ENCODE assay signal across 14 cellular contexts in the genomic region with DNA sequence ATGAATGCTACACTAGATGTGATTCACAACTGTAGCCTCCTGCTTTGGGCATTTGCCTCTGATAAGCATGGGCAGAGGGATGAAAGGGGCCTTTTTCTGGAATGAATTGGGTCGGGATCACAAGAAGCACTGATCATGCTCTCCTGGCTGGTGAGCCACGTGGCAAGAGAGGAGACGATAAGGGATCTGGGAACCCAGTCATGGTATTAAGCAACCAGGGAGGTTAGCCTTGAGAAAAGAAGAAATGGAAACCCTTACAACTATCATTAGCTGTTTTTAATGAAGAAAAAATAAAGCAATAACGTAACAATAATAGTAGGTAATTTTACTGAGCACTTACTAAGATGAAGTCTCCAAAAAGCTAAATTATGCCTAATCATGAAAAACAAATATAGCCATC. TPM values are rescaled to one million over a fixed set of nuclear protein-coding genes. Genes with fewer than 3 reads are reported as not detected.
A peak's percentile ranks its signal among the peaks of the same experiment; 100 is the strongest.
DNase-seq lines count a peak whose midpoint lies in the region; ATAC-seq and TF ChIP-seq lines count a peak whose summit lies in the region.
"Had no signal": no experiment of that assay in that cellular context is flagged by ENCODE, and none has a peak within 500 bp of the region (broad histone marks: within the 10 kb centered on the region; RNA-seq: fewer than 3 reads in every experiment).

No MANE protein-coding gene starts in this region.

- DNase-seq in GM23338 (ENCODE audit: low spot score): no peak
- peak; percentile 14 for DNase-seq in NCI-H1436 (lab: John Stamatoyannopoulos, UW)
- DNase-seq in amniotic epithelial cell (ENCODE audit: low read depth): peak; percentile 79
- DNase-seq in mesenchymal stem cell: no peak
- no peak for DNase-seq in substantia nigra (lab: John Stamatoyannopoulos, UW)
- no peak for DNase-seq in ureter (ENCODE audit: low spot score)
- no peak for DNase-seq in stimulated activated CD8-positive, alpha-beta memory T cell treated with anti-CD3 and anti-CD28 coated beads, Interleukin-4, amount 100 ng/mL, for 48 hours
- DNase-seq: 8988T; AML-193; Caco-2; CD8-positive, alpha-beta memory T cell had no signal

- H2BK15ac ChIP-seq in mesenchymal stem cell (ENCODE audit: low read depth, poor library complexity, severe bottlenecking): no peak overlapping the region

- H3K27me3 ChIP-seq in GM23338 (ENCODE audit: insufficient read depth) (no peaks in the 10 kb centered on the region), mesenchymal stem cell (ENCODE audit: control insufficient read depth in 1 of 2, insufficient read depth in 1 of 2, low read length in 2 of 2) (no peaks in the 10 kb centered on the region)
- H3K27me3 ChIP-seq: BLaER1 had no signal

- peak overlapping the region; percentile 43 for H2AK5ac ChIP-seq in mesenchymal stem cell (ENCODE audit: low read length, severe bottlenecking)

- H3K27ac ChIP-seq in GM23338 (ENCODE audit: low read depth) (no peak overlapping the region), mesenchymal stem cell (ENCODE audit: low read length, poor library complexity, severe bottlenecking) (no peak overlapping the region), substantia nigra (ENCODE audit: low read depth, low read length, poor library complexity, severe bottlenecking) (no peak overlapping the region)
- H3K27ac ChIP-seq: BLaER1, HL-60 had no signal

- no peak overlapping the region for H2BK12ac ChIP-seq in mesenchymal stem cell (ENCODE audit: low read length in 2 of 2)

- H4K91ac ChIP-seq in mesenchymal stem cell (ENCODE audit: low read length): no peak overlapping the region

- no peak overlapping the region for H3K18ac ChIP-seq in mesenchymal stem cell (ENCODE audit: low read depth in 1 of 2, low read length in 2 of 2)

- H3K4me1 ChIP-seq in GM23338 (ENCODE audit: insufficient read depth) (peaks cover 24% of the 10 kb centered on the region), mesenchymal stem cell (ENCODE audit: control insufficient read depth, insufficient read depth, low read depth, low read length) (peaks cover 7% of the 10 kb centered on the region)
- H3K4me1 ChIP-seq: Caco-2 had no signal

- no peak overlapping the region for H3K9ac ChIP-seq in mesenchymal stem cell (ENCODE audit: low read length)
- H3K9ac ChIP-seq: BLaER1 had no signal

- no peak overlapping the region for H2BK5ac ChIP-seq in mesenchymal stem cell (ENCODE audit: low read depth, low read length, poor library complexity, severe bottlenecking)

- H3K4me2 ChIP-seq in GM23338 (no peak overlapping the region), mesenchymal stem cell (ENCODE audit: low read length, poor library complexity, severe bottlenecking) (no peak overlapping the region)
- H3K4me2 ChIP-seq: BLaER1 had no signal

- no peak overlapping the region for H3K27ac Mint-ChIP-seq in GM23338
- H3K27ac Mint-ChIP-seq: CD8-positive, alpha-beta memory T cell had no signal

- H4K20me1 ChIP-seq in GM23338 (replicated peaks; ENCODE audit: insufficient read depth): no peaks in the 10 kb centered on the region
- H4K20me1 ChIP-seq: BLaER1 had no signal

- peak overlapping the region; percentile 50; the same call in 1 of the 2 replicates for H2AFZ ChIP-seq in GM23338
- no peak overlapping the region for H2AFZ ChIP-seq in mesenchymal stem cell (ENCODE audit: low read depth, low read length)

- no peak overlapping the region for H3K23ac ChIP-seq in mesenchymal stem cell (ENCODE audit: low read length in 2 of 2)

- H3K9me3 ChIP-seq in mesenchymal stem cell (ENCODE audit: control insufficient read depth, low read length): no peaks in the 10 kb centered on the region
- H3K9me3 ChIP-seq: BLaER1, Caco-2 had no signal

- no peak overlapping the region for H3K4me3 ChIP-seq in GM23338
- no peak overlapping the region for H3K4me3 ChIP-seq in mesenchymal stem cell (ENCODE audit: insufficient read depth in 1 of 2, low read depth in 1 of 2, low read length in 2 of 2)
- H3K4me3 ChIP-seq: BLaER1 had no signal

- H3K9me2 ChIP-seq in GM23338 (ENCODE audit: insufficient read depth): no peaks in the 10 kb centered on the region

- H3K4ac ChIP-seq in mesenchymal stem cell (ENCODE audit: low read depth in 1 of 2, low read length in 2 of 2): no peak overlapping the region

- no peak overlapping the region for H2BK120ac ChIP-seq in mesenchymal stem cell (ENCODE audit: low read depth, low read length)

- no peaks in the 10 kb centered on the region for H3K79me1 ChIP-seq in mesenchymal stem cell (replicated peaks; ENCODE audit: low read length, poor library complexity, severe bottlenecking)

- no peak overlapping the region for H3K14ac ChIP-seq in mesenchymal stem cell (ENCODE audit: low read length in 2 of 2)

- H3K79me2 ChIP-seq in GM23338 (replicated peaks; ENCODE audit: insufficient read depth): no peaks in the 10 kb centered on the region

- H3K27me3 Mint-ChIP-seq in GM23338 (ENCODE audit: insufficient read depth, low read depth, poor library complexity): peaks cover 4% of the 10 kb centered on the region

- TF ChIP-seq CTCF in GM23338 (conservative IDR thresholded peaks at IDR 0.05; ENCODE audit: low read depth in 2 of 2): no peak

- H4K8ac ChIP-seq in mesenchymal stem cell (ENCODE audit: low read length): no peak overlapping the region

- peaks cover 23% of the 10 kb centered on the region for H3K4me1 Mint-ChIP-seq in GM23338
- H3K4me1 Mint-ChIP-seq: CD8-positive, alpha-beta memory T cell had no signal

- ATAC-seq in GM23338: no peak
- ATAC-seq: HCT116 had no signal

- WGBS in mesenchymal stem cell: 82% methylated on average over 3 of the region's 4 CpGs

- no peaks in the 10 kb centered on the region for H3F3A ChIP-seq in GM23338 (replicated peaks; ENCODE audit: low read depth)

- H3K36me3 Mint-ChIP-seq in GM23338 (ENCODE audit: low read depth): no peaks in the 10 kb centered on the region
- H3K36me3 Mint-ChIP-seq: CD8-positive, alpha-beta memory T cell had no signal

- H3K36me3 ChIP-seq in GM23338 (ENCODE audit: insufficient read depth): no peaks in the 10 kb centered on the region
- no peaks in the 10 kb centered on the region for H3K36me3 ChIP-seq in mesenchymal stem cell (ENCODE audit: control insufficient read depth in 1 of 2, insufficient read depth in 2 of 2, low read depth in 1 of 2, low read length in 2 of 2)
- H3K36me3 ChIP-seq: BLaER1 had no signal

- H3K4me3 Mint-ChIP-seq in GM23338: no peak overlapping the region
- H3K4me3 Mint-ChIP-seq: CD8-positive, alpha-beta memory T cell had no signal

- no peaks in the 10 kb centered on the region; the same call in 2 of the 3 replicates for H3K9me3 Mint-ChIP-seq in GM23338
- H3K9me3 Mint-ChIP-seq: CD8-positive, alpha-beta memory T cell had no signal

RNA-seq across cellular contexts. Expression of a gene that starts 50.0 kb away (rescaled TPM):
- 90.3 and 95.8 TPM in 2 replicates for total RNA-seq in GM23338 (2014; rRNA removed; shearing (Covaris generic))
- 46.7 and 58.8 TPM in 2 replicates for polyA plus RNA-seq in GM23338 (2016; fragmentation: Nextera tagmentation; extraction: Ambion mirVana)
- polyA plus RNA-seq in mesenchymal stem cell (2013, experiment 1 of 2): 100 TPM
- 99.7 TPM for polyA plus RNA-seq in mesenchymal stem cell (2013, experiment 2 of 2)
- 55.0 TPM for total RNA-seq in ureter

Comparison
In these comparisons a context has a peak if more than half of its experiments do, and no peak if none do; other contexts are left out.
1. DNase-seq: peak in NCI-H1436 (single experiment) and amniotic epithelial cell (single experiment); none in GM23338 (single experiment), mesenchymal stem cell (single experiment), substantia nigra (0 of 49), ureter (single experiment) and stimulated activated CD8-positive, alpha-beta memory T cell treated with anti-CD3 and anti-CD28 coated beads, Interleukin-4, amount 100 ng/mL, for 48 hours (single experiment).